Comparison of ENCODE assay signal across 16 cellular contexts in genomic region chr7:45160374-45160773, GRCh38. TPM values are rescaled to one million over a fixed set of nuclear protein-coding genes. Genes with fewer than 3 reads are reported as not detected.
DNase-seq lines count a peak whose midpoint lies in the region; ATAC-seq and TF ChIP-seq lines count a peak whose summit lies in the region.
"Had no signal": no experiment of that assay in that cellular context is flagged by ENCODE, and none has a peak within 500 bp of the region (broad histone marks: within the 10 kb centered on the region; RNA-seq: fewer than 3 reads in every experiment).

No MANE protein-coding gene starts in this region.

- H3K36me3 ChIP-seq in heart left ventricle: peaks cover 0 to 9% (median 0%) of the 10 kb centered on the region in 9 donors
- H3K36me3 ChIP-seq in right atrium auricular region: no peaks in the 10 kb centered on the region
- H3K36me3 ChIP-seq in suprapubic skin: no peaks in the 10 kb centered on the region
- H3K36me3 ChIP-seq in PC-3 (ENCODE audit: low read depth, low read length): no peaks in the 10 kb centered on the region

- no peak overlapping the region for H3K4me2 ChIP-seq in PC-3 (ENCODE audit: low read length)
- H3K4me2 ChIP-seq: KMS-11 had no signal

- BruUV-seq in PC-3 (replicated peaks; lab: Mats Ljungman, UMichigan): no TSS peak

- H3K9me2 ChIP-seq in PC-3 (replicated peaks; ENCODE audit: low read length): no peaks in the 10 kb centered on the region

- H3K79me2 ChIP-seq in PC-3 (ENCODE audit: low read length): no peaks in the 10 kb centered on the region

- intact Hi-C loops in heart left ventricle (cut with DNase I): loop anchor here in 2 of 10 donors (2.0 kb wide), 1 partner anchor 50 kb away; no protein-coding TSS in a partner anchor
- intact Hi-C loops in PC-3 (cut with micrococcal nuclease): no loop called here

- no peak for TF ChIP-seq EP300 in suprapubic skin (IDR thresholded peaks at IDR 0.05)

- CTCF ChIA-PET in PC-3 (lab: Charles Lee): no interaction called here

- POLR2A ChIA-PET in PC-3 (lab: Charles Lee; ENCODE audit: unreplicated experiment): no interaction called here

- peak overlapping the region in 11 of 12 donors; percentile 20 to 93 (median 83) for H3K27ac ChIP-seq in heart left ventricle
- no peak overlapping the region for H3K27ac ChIP-seq in right atrium auricular region
- no peak overlapping the region for H3K27ac ChIP-seq in coronary artery
- H3K27ac ChIP-seq in suprapubic skin: no peak overlapping the region
- no peak overlapping the region for H3K27ac ChIP-seq in PC-3 (ENCODE audit: low read length)
- H3K27ac ChIP-seq: KMS-11 had no signal

- TF ChIP-seq POLR2A in heart left ventricle (IDR thresholded peaks at IDR 0.05): no peak
- TF ChIP-seq POLR2A in suprapubic skin (IDR thresholded peaks at IDR 0.05): no peak

- peaks cover 0 to 16% (median 0%) of the 10 kb centered on the region in 12 donors for H3K4me1 ChIP-seq in heart left ventricle
- H3K4me1 ChIP-seq in right atrium auricular region: peaks cover 0 to 13% of the 10 kb centered on the region in 2 donors
- peaks cover 8% of the 10 kb centered on the region for H3K4me1 ChIP-seq in suprapubic skin
- no peaks in the 10 kb centered on the region for H3K4me1 ChIP-seq in PC-3 (ENCODE audit: insufficient read depth, low read length)

- H3K4me3 ChIP-seq in heart left ventricle: peak overlapping the region in 9 of 12 donors; percentile 13 to 75 (median 66)
- H3K4me3 ChIP-seq in right atrium auricular region: peak overlapping the region in 1 of 2 donors; percentile 7
- no peak overlapping the region for H3K4me3 ChIP-seq in coronary artery
- H3K4me3 ChIP-seq in suprapubic skin: no peak overlapping the region
- H3K4me3 ChIP-seq in PC-3 (ENCODE audit: low read length): no peak overlapping the region
- H3K4me3 ChIP-seq: mucosa of descending colon, skin epidermis had no signal

- ATAC-seq in heart left ventricle (peak in 2 of 4 donors; percentile 15 to 20), HG02678 (IDR thresholded peaks at IDR 0.05; ENCODE audit: unreplicated experiment) (peak; percentile 47), PC-3 (no peak), omental fat pad (ENCODE audit: low FRiP score) (no peak)
- ATAC-seq: activated naive CD8-positive, alpha-beta T cell treated with anti-CD3 and anti-CD28 coated beads, Interleukin-2, amount 50 U/mL, for 24 hours; mucosa of descending colon; T-cell had no signal

- peak in 1 of 5 donors; percentile 39 for DNase-seq in heart left ventricle
- no peak for DNase-seq in right atrium auricular region (ENCODE audit: low spot score)
- DNase-seq in coronary artery (ENCODE audit: low spot score): peak; percentile 64
- DNase-seq in suprapubic skin (ENCODE audit: low spot score in 2 of 2): peak; percentile 29 to 44
- no peak for DNase-seq in PC-3
- no peak for DNase-seq in omental fat pad (ENCODE audit: low spot score)
- DNase-seq in T-helper 1 cell: no peak
- DNase-seq: activated CD8-positive, alpha-beta memory T cell treated with anti-CD3 and anti-CD28 coated beads for 24 hours; activated naive CD8-positive, alpha-beta T cell treated with anti-CD3 and anti-CD28 coated beads, Interleukin-2, amount 50 U/mL, for 24 hours; effector memory CD4-positive, alpha-beta T cell; mucosa of descending colon; NCI-H82; T-cell had no signal

- TF ChIP-seq CTCF in heart left ventricle (IDR thresholded peaks at IDR 0.05) (no peak), right atrium auricular region (IDR thresholded peaks at IDR 0.05) (no peak), coronary artery (IDR thresholded peaks at IDR 0.05) (no peak), suprapubic skin (IDR thresholded peaks at IDR 0.05) (no peak), PC-3 (conservative IDR thresholded peaks at IDR 0.05; ENCODE audit: low read depth, low read length) (no peak), omental fat pad (IDR thresholded peaks at IDR 0.05) (no peak)

- 53 to 69% (median 58%) methylated on average over 9 of the region's 9 CpGs for WGBS in heart left ventricle, 4 donors
- WGBS in suprapubic skin: 53% methylated on average over 9 of the region's 9 CpGs

- H4K20me1 ChIP-seq in PC-3 (ENCODE audit: low read length): no peaks in the 10 kb centered on the region

- H3K9me3 ChIP-seq in heart left ventricle (peaks cover 0 to 17% (median 9%) of the 10 kb centered on the region in 12 donors), right atrium auricular region (peaks cover 0 to 10% of the 10 kb centered on the region in 2 donors), suprapubic skin (no peaks in the 10 kb centered on the region), PC-3 (ENCODE audit: low read length) (no peaks in the 10 kb centered on the region)
- H3K9me3 ChIP-seq: mucosa of descending colon had no signal

- H3K27me3 ChIP-seq in heart left ventricle: peaks cover 0 to 18% (median 9%) of the 10 kb centered on the region in 9 donors
- H3K27me3 ChIP-seq in right atrium auricular region: no peaks in the 10 kb centered on the region
- H3K27me3 ChIP-seq in suprapubic skin: peaks cover 15% of the 10 kb centered on the region
- no peaks in the 10 kb centered on the region for H3K27me3 ChIP-seq in PC-3 (ENCODE audit: low read length)

- no peaks in the 10 kb centered on the region for H3F3A ChIP-seq in PC-3 (ENCODE audit: low read length, unreplicated experiment)

- H2AFZ ChIP-seq in PC-3 (ENCODE audit: low read length): no peak overlapping the region

- no peak overlapping the region for H3K9ac ChIP-seq in PC-3 (ENCODE audit: low read length)
- H3K9ac ChIP-seq: KMS-11 had no signal

RNA-seq across cellular contexts. Expression of gene RAMP3, which starts 2.8 kb away (rescaled TPM):
- total RNA-seq in heart left ventricle (100 to 1,000 TPM in 1 of 9 donors, 10 to 100 TPM in 8; 19.2 to 107 (median 38.8) TPM), right atrium auricular region (10 to 100 TPM; 62.0 to 77.2 TPM), suprapubic skin (10 to 100 TPM; 14.4 to 62.9 (median 33.6) TPM), PC-3 (2014; rRNA removed) (not detected in 2 replicates), omental fat pad (100 to 1,000 TPM in 2 of 4 donors, 10 to 100 TPM in 2; 24.6 to 310 (median 124) TPM)
- 10 to 100 TPM; 43.2 to 47.5 TPM for polyA plus RNA-seq in heart left ventricle

RNA-seq across cellular contexts. Expression of gene TBRG4, which starts 48.9 kb away (rescaled TPM):
- total RNA-seq in heart left ventricle (10 to 100 TPM; 58.0 to 96.1 (median 61.5) TPM), right atrium auricular region (10 to 100 TPM; 46.1 to 48.2 TPM), suprapubic skin (10 to 100 TPM; 49.9 to 82.8 (median 68.9) TPM), PC-3 (2014; rRNA removed) (107 and 139 TPM in 2 replicates), omental fat pad (10 to 100 TPM; 44.4 to 70.7 (median 49.8) TPM)
- 100 to 1,000 TPM in 1 of 2 donors, 10 to 100 TPM in 1; 59.5 to 125 TPM for polyA plus RNA-seq in heart left ventricle

Comparison
In these comparisons a context has a peak if more than half of its experiments do, and no peak if none do; other contexts are left out.
1. H3K27ac ChIP-seq: peak in heart left ventricle (11 of 12); none in right atrium auricular region (0 of 2), coronary artery (0 of 2), suprapubic skin (single experiment) and PC-3 (single experiment).
2. DNase-seq: peak in coronary artery (single experiment) and suprapubic skin (2 of 2); none in right atrium auricular region (single experiment), PC-3 (single experiment), omental fat pad (single experiment) and T-helper 1 cell (0 of 5).
3. H3K4me3 ChIP-seq: peak in heart left ventricle (9 of 12); none in coronary artery (single experiment), suprapubic skin (single experiment) and PC-3 (single experiment).
4. RNA of gene RAMP3, which starts 2.8 kb away (total RNA-seq): 24.6 to 310 TPM in omental fat pad, 62.0 to 77.2 TPM in right atrium auricular region, 19.2 to 107 TPM in heart left ventricle and 14.4 to 62.9 TPM in suprapubic skin; not detected in PC-3; every median in the first group is over 10 times any median in the second.